In the genomic region with DNA sequence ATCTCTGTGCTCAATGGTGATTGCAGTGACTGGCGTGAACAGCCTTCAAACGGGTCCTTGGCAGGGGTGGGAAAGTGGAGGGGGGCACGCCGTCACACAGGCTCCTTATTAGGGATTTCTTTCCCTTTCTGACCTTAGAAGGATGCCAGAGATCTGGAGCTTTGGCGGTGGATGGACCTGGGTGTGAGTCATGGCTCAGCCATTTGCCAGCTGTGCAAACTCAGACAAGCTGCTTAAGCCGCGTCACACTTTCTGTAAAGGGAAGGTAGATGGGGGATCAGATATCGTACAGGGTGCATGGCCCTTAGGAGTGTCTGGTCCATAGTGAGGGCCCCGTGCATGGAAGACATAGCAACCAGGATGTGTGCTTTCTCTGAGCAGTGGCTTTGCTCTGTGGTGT, we compare ENCODE assay signal across 24 cellular contexts. TPM values are rescaled to one million over a fixed set of nuclear protein-coding genes. Genes with fewer than 3 reads are reported as not detected.
DNase-seq lines count a peak whose midpoint lies in the region; ATAC-seq, FAIRE-seq and TF ChIP-seq lines count a peak whose summit lies in the region.
"Had no signal": no experiment of that assay in that cellular context is flagged by ENCODE, and none has a peak within 500 bp of the region (broad histone marks: within the 10 kb centered on the region; RNA-seq: fewer than 3 reads in every experiment).

No MANE protein-coding gene starts in this region.

- no peak overlapping the region for H2AFZ ChIP-seq in HepG2 (ENCODE audit: low read length)

- CTCF ChIA-PET in HepG2 (lab: Yijun Ruan, JAX; ENCODE audit: low intra/inter-chr PET ratio, low total read pairs), result no interaction called here

- H3K79me1 ChIP-seq in mesendoderm (ENCODE audit: low read length), result no peaks in the 10 kb centered on the region

- DNase-seq in HepG2 (ENCODE audit: low spot score) (no peak), right lobe of liver (no peak), NCI-H69 (lab: John Stamatoyannopoulos, UW) (peak; percentile 55), bronchial epithelial cell (ENCODE audit: low read depth) (peak; percentile 79), midbrain (lab: John Stamatoyannopoulos, UW) (no peak), mesendoderm (no peak), D341Med (ENCODE audit: low spot score) (no peak), cardiac septum (ENCODE audit: low spot score) (no peak)
- DNase-seq: ACHN; activated CD4-positive, alpha-beta T cell treated with anti-CD3 and anti-CD28 coated beads, Interleukin-2, amount 50 U/mL, for 48 hours; activated CD8-positive, alpha-beta memory T cell treated with anti-CD3 and anti-CD28 coated beads, Interleukin-2, amount 50 U/mL, for 4 hours; activated naive CD4-positive, alpha-beta T cell treated with anti-CD3 and anti-CD28 coated beads for 36 hours; brain microvascular endothelial cell; head of caudate nucleus; left cardiac atrium; MV-4-11; NCI-H146; NCI-H2171; NCI-H774; nephron progenitor cell; OCI-M1; ovary; spleen; T-cell had no signal

- FAIRE-seq in HepG2 (lab: Jason Lieb, UNC), result no peak
- peak; percentile 83 for FAIRE-seq in bronchial epithelial cell (lab: Jason Lieb, UNC)

- peaks cover 10 to 62% of the 10 kb centered on the region in 2 experiments; a peak in 4 of 5 replicates for H3K27me3 ChIP-seq in HepG2 (ENCODE audit: control insufficient read depth in 1 of 2, insufficient read depth in 2 of 2, low read length in 2 of 2)
- peaks cover 0 to 6% of the 10 kb centered on the region in 2 donors for H3K27me3 ChIP-seq in right lobe of liver
- no peaks in the 10 kb centered on the region for H3K27me3 ChIP-seq in bronchial epithelial cell (ENCODE audit: control insufficient read depth, insufficient read depth, low read length)
- no peaks in the 10 kb centered on the region for H3K27me3 ChIP-seq in mesendoderm (ENCODE audit: insufficient read depth, low read length, poor library complexity)
- H3K27me3 ChIP-seq: brain microvascular endothelial cell, ovary had no signal

- no peak overlapping the region for H4K8ac ChIP-seq in mesendoderm (ENCODE audit: low read depth, low read length)

- no peak for TF ChIP-seq RAD21 in HepG2 (CRISPR knock-in tag; IDR thresholded peaks at IDR 0.05)

- intact Hi-C loops in HepG2 (cut with micrococcal nuclease; ENCODE audit: unreplicated experiment), result no loop called here
- intact Hi-C loops in right lobe of liver (cut with DNase I), result no loop called here
- intact Hi-C loops in cardiac septum (cut with DNase I), result no loop called here

- H4K20me1 ChIP-seq in HepG2 (ENCODE audit: insufficient read depth, low read length), result no peaks in the 10 kb centered on the region

- BruUV-seq in HepG2 (replicated peaks; lab: Mats Ljungman, UMichigan), result no TSS peak

- TF ChIP-seq EP300 in HepG2 (IDR thresholded peaks at IDR 0.05; ENCODE audit: low read depth in 2 of 2, low read length in 2 of 2), result no peak
- TF ChIP-seq EP300 in HepG2 (CRISPR knock-in tag; IDR thresholded peaks at IDR 0.05; ENCODE audit: borderline replicate concordance), result no peak

- H3K4ac ChIP-seq in mesendoderm (ENCODE audit: low read depth, low read length), result no peak overlapping the region

- H3K4me3 ChIP-seq in HepG2 (replicated peaks in 1 of 3; ENCODE audit: insufficient read depth in 1 of 3, low read depth in 2 of 3, low read length in 3 of 3) (no peak overlapping the region), right lobe of liver (no peak overlapping the region), bronchial epithelial cell (ENCODE audit: low read depth, low read length) (no peak overlapping the region), mesendoderm (ENCODE audit: low read length) (no peak overlapping the region)
- H3K4me3 ChIP-seq: ovary, spleen had no signal

- H3K36me3 ChIP-seq in HepG2 (replicated peaks in 1 of 2; ENCODE audit: control insufficient read depth in 1 of 2, insufficient read depth in 2 of 2, low read length in 2 of 2) (no peaks in the 10 kb centered on the region), right lobe of liver (no peaks in the 10 kb centered on the region), bronchial epithelial cell (ENCODE audit: control insufficient read depth, insufficient read depth, low read length) (no peaks in the 10 kb centered on the region), mesendoderm (ENCODE audit: control insufficient read depth, insufficient read depth, low read length) (no peaks in the 10 kb centered on the region)
- H3K36me3 ChIP-seq: brain microvascular endothelial cell, ovary, spleen had no signal

- no peak overlapping the region for H3K27ac ChIP-seq in HepG2 (ENCODE audit: extremely low read length, insufficient read depth, low read length)
- no peak overlapping the region for H3K27ac ChIP-seq in right lobe of liver
- H3K27ac ChIP-seq in mesendoderm (ENCODE audit: low read depth, low read length), result no peak overlapping the region
- H3K27ac ChIP-seq: brain microvascular endothelial cell, ovary, spleen had no signal

- no peak overlapping the region for H2BK15ac ChIP-seq in mesendoderm (replicated peaks; ENCODE audit: low read depth)

- no peaks in the 10 kb centered on the region for H3K79me2 ChIP-seq in HepG2 (ENCODE audit: insufficient read depth, low read length)
- no peaks in the 10 kb centered on the region for H3K79me2 ChIP-seq in mesendoderm (ENCODE audit: control insufficient read depth, insufficient read depth, low read length)

- no peak for TF ChIP-seq CTCF in HepG2 (CRISPR knock-in tag; IDR thresholded peaks at IDR 0.05)
- no peak for TF ChIP-seq CTCF in right lobe of liver (IDR thresholded peaks at IDR 0.05)
- TF ChIP-seq CTCF in bronchial epithelial cell (IDR thresholded peaks at IDR 0.05; ENCODE audit: insufficient read depth, low read length, severe bottlenecking), result no peak

- no peak overlapping the region for H3K9ac ChIP-seq in HepG2 (ENCODE audit: insufficient read depth, low read depth, low read length)
- no peak overlapping the region for H3K9ac ChIP-seq in mesendoderm (ENCODE audit: low read length)

- H3K56ac ChIP-seq in mesendoderm (ENCODE audit: low read length), result no peak overlapping the region

- H3K9me3 ChIP-seq in HepG2 (ENCODE audit: low read length), result no peaks in the 10 kb centered on the region
- no peaks in the 10 kb centered on the region for H3K9me3 ChIP-seq in right lobe of liver
- H3K9me3 ChIP-seq: ovary had no signal

- H2AK5ac ChIP-seq in mesendoderm (ENCODE audit: low read length), result no peak overlapping the region

- WGBS in HepG2 (ENCODE audit: low lambda C conversion rate), result 31% methylated on average over 6 of the region's 9 CpGs
- WGBS in right lobe of liver (ENCODE audit: insufficient coverage, low coverage, low lambda C conversion rate, missing lambda C conversion rate), result 69% methylated on average over 5 of the region's 9 CpGs
- no CpG with 5 or more reads among the region's 9 CpGs for WGBS in mesendoderm (ENCODE audit: extremely low coverage, insufficient coverage, low lambda C conversion rate)

- no peak overlapping the region for H2BK5ac ChIP-seq in mesendoderm (ENCODE audit: low read length)

- H3K4me2 ChIP-seq in HepG2 (ENCODE audit: low read depth, low read length) (no peak overlapping the region), mesendoderm (ENCODE audit: low read length) (no peak overlapping the region)

- in situ Hi-C loops in HepG2 (cut with HindIII; ENCODE audit: extremely low pct_ligation_motif_present, low pct_unique_long_range_greater_than_20kb), result no loop called here

- no peak overlapping the region for H3K23ac ChIP-seq in mesendoderm (ENCODE audit: low read length)

- TF ChIP-seq POLR2A in HepG2 (IDR thresholded peaks at IDR 0.05; ENCODE audit: insufficient read depth in 1 of 2, low read depth in 2 of 2, low read length in 2 of 2) (no peak), right lobe of liver (IDR thresholded peaks at IDR 0.05) (no peak)

- H4K5ac ChIP-seq in mesendoderm (ENCODE audit: low read length), result no peak overlapping the region

- no peak overlapping the region for H3K18ac ChIP-seq in mesendoderm (ENCODE audit: low read length)

- no peak overlapping the region for H2BK120ac ChIP-seq in mesendoderm (ENCODE audit: low read depth, low read length)

- ATAC-seq in HepG2 (no peak), right lobe of liver (no peak)
- ATAC-seq: left cardiac atrium, T-cell had no signal

- H3K4me1 ChIP-seq in HepG2 (ENCODE audit: insufficient read depth, low read length) (peaks cover 19% of the 10 kb centered on the region), right lobe of liver (no peaks in the 10 kb centered on the region), mesendoderm (ENCODE audit: control insufficient read depth, low read depth, low read length) (no peaks in the 10 kb centered on the region)
- H3K4me1 ChIP-seq: spleen had no signal

- POLR2A ChIA-PET in HepG2 (lab: Yijun Ruan, JAX), result no interaction called here

TF ChIP-seq in HepG2, 621 proteins besides CTCF, POLR2A, EP300 and RAD21 (continues in another document):
- 0 out of 2 replicates have a peak, but pooled peaks have one; percentile 25 for TF ChIP-seq FOSL2 (CRISPR knock-in tag; IDR thresholded peaks at IDR 0.05)
- no peak for TF ChIP-seq NCOR1 (IDR thresholded peaks at IDR 0.05; ENCODE audit: borderline replicate concordance, low read length)

RNA-seq across cellular contexts. Expression of a gene that starts 48.3 kb away (rescaled TPM):
- total RNA-seq in HepG2 (2016; rRNA removed; fragmentation: Illumina TruSeq; extraction: Trizol) (31.4 and 43.4 TPM in 2 replicates), right lobe of liver (10 to 100 TPM in 5 of 6 experiments, 1 to 10 TPM in 1; 9.7 to 20.9 (median 11.1) TPM), bronchial epithelial cell (36.5 and 45.3 TPM in 2 replicates), cardiac septum (11.5 TPM)
- total RNA-seq in HepG2 (2016; cell fraction: cytosol; rRNA removed; fragmentation: Illumina TruSeq; extraction: Trizol; ENCODE audit: low read depth), result 9.1 and 10.6 TPM in 2 replicates
- 30.8 and 45.5 TPM in 2 replicates for total RNA-seq in HepG2 (2016; cell fraction: insoluble cytoplasmic fraction; rRNA removed; fragmentation: Illumina TruSeq; extraction: Trizol)
- total RNA-seq in HepG2 (2016; cell fraction: membrane; rRNA removed; fragmentation: Illumina TruSeq; extraction: Trizol), result 23.1 and 25.3 TPM in 2 replicates
- 12.4 and 14.4 TPM in 2 replicates for total RNA-seq in HepG2 (2016; cell fraction: nucleus; rRNA removed; fragmentation: Illumina TruSeq; extraction: Trizol)
- polyA plus RNA-seq in HepG2 (2011; rRNA removed), result 18.7 and 21.6 TPM in 2 replicates
- polyA plus RNA-seq in HepG2 (2011; cell fraction: cytosol; rRNA removed), result 19.8 and 22.2 TPM in 2 replicates
- 12.8 and 14.0 TPM in 2 replicates for polyA plus RNA-seq in HepG2 (2011; cell fraction: nucleus; rRNA removed)
- polyA plus RNA-seq in HepG2 (2012), result 13.3 and 16.8 TPM in 2 replicates
- 4.2 and 5.1 TPM in 2 replicates for polyA plus RNA-seq in HepG2 (2016; cell fraction: cytosol; fragmentation: Illumina TruSeq; extraction: Trizol; ENCODE audit: low read depth)
- 37.9 and 38.1 TPM in 2 replicates for polyA plus RNA-seq in HepG2 (2016; cell fraction: insoluble cytoplasmic fraction; fragmentation: Illumina TruSeq; extraction: Trizol; ENCODE audit: low read depth)
- polyA plus RNA-seq in HepG2 (2016; cell fraction: membrane; fragmentation: Illumina TruSeq; extraction: Trizol; ENCODE audit: low read depth), result 11.1 and 13.7 TPM in 2 replicates
- polyA plus RNA-seq in HepG2 (2016; cell fraction: nucleus; fragmentation: Illumina TruSeq; extraction: Trizol; ENCODE audit: insufficient read depth, low read depth), result 24.6 and 27.6 TPM in 2 replicates
- 23.0 and 28.7 TPM in 2 replicates for polyA minus RNA-seq in HepG2 (2011; rRNA and poly(A)+ RNA removed; ENCODE audit: low replicate concordance)
- polyA minus RNA-seq in HepG2 (2011; cell fraction: cytosol; rRNA and poly(A)+ RNA removed), result 11.2 and 12.0 TPM in 2 replicates
- 6.7 and 8.5 TPM in 2 replicates for polyA minus RNA-seq in HepG2 (2011; cell fraction: nucleus; rRNA and poly(A)+ RNA removed)
- polyA plus RNA-seq in mesendoderm (2013, experiment 1 of 2), result 29.2 TPM
- 29.8 TPM for polyA plus RNA-seq in mesendoderm (2013, experiment 2 of 2)

Comparison
In these comparisons a context has a peak if more than half of its experiments do, and no peak if none do; other contexts are left out.
1. DNase-seq: peak in NCI-H69 (single experiment) and bronchial epithelial cell (single experiment); none in HepG2 (single experiment), right lobe of liver (0 of 3), midbrain (single experiment), mesendoderm (single experiment), D341Med (single experiment) and cardiac septum (single experiment).